In genomic region chr4:112704991-112705845, GRCh38 we compare ENCODE assay signal across 8 cellular contexts.
DNase-seq lines count a peak whose midpoint lies in the region; ATAC-seq and TF ChIP-seq lines count a peak whose summit lies in the region.

No MANE protein-coding gene starts in this region.

- no peak for TF ChIP-seq EP300 in sigmoid colon (IDR thresholded peaks at IDR 0.05)

- peaks cover 3% of the 10 kb centered on the region; the same call in 1 of the 3 replicates for H3K9me3 Mint-ChIP-seq in GM23338

- no peak for TF ChIP-seq POLR2A in sigmoid colon (IDR thresholded peaks at IDR 0.05)

- H3K27ac Mint-ChIP-seq in GM23338 = peak overlapping the region; percentile 97

- no peak overlapping the region for H2AFZ ChIP-seq in GM23338

- H3K36me3 Mint-ChIP-seq in GM23338 (ENCODE audit: low read depth) = peaks cover 16% of the 10 kb centered on the region

- H3K27ac ChIP-seq in GM23338 (ENCODE audit: low read depth) (peak overlapping the region; percentile 97), brain microvascular endothelial cell (no peak overlapping the region), iPS-18a (ENCODE audit: low read length) (peak overlapping the region; percentile 76), sigmoid colon (peak overlapping the region in 3 of 4 donors; percentile 31 to 72 (median 43))

- H4K20me1 ChIP-seq in GM23338 (replicated peaks; ENCODE audit: insufficient read depth) = no peaks in the 10 kb centered on the region

- H3K27me3 ChIP-seq in GM23338 (ENCODE audit: insufficient read depth) (no peaks in the 10 kb centered on the region), brain microvascular endothelial cell (replicated peaks) (peaks cover 25% of the 10 kb centered on the region), iPS-18a (ENCODE audit: control insufficient read depth, insufficient read depth, low read length) (no peaks in the 10 kb centered on the region), sigmoid colon (peaks cover 0 to 28% (median 12%) of the 10 kb centered on the region in 3 donors)

- 3% methylated on average over 43 of the region's 43 CpGs for WGBS in sigmoid colon, 2 donors

- H3K36me3 ChIP-seq in GM23338 (ENCODE audit: insufficient read depth) (no peaks in the 10 kb centered on the region), brain microvascular endothelial cell (replicated peaks) (no peaks in the 10 kb centered on the region), iPS-18a (ENCODE audit: control insufficient read depth, low read depth, low read length) (no peaks in the 10 kb centered on the region), sigmoid colon (no peaks in the 10 kb centered on the region)

- peak overlapping the region; percentile 90 for H3K4me2 ChIP-seq in GM23338

- peaks cover 11% of the 10 kb centered on the region for H3K27me3 Mint-ChIP-seq in GM23338 (ENCODE audit: insufficient read depth, low read depth, poor library complexity)

- peak overlapping the region; percentile 95 for H3K4me3 Mint-ChIP-seq in GM23338

- H3K4me1 ChIP-seq in GM23338 (ENCODE audit: insufficient read depth) (peaks cover 35% of the 10 kb centered on the region), iPS-18a (ENCODE audit: control insufficient read depth, low read depth, low read length) (peaks cover 13% of the 10 kb centered on the region), sigmoid colon (peaks cover 0 to 17% (median 12%) of the 10 kb centered on the region in 4 donors)

- H3K79me2 ChIP-seq in GM23338 (replicated peaks; ENCODE audit: insufficient read depth) = peaks cover 71% of the 10 kb centered on the region

- H3K9me3 ChIP-seq in iPS-18a (ENCODE audit: control insufficient read depth, low read depth, low read length) = no peaks in the 10 kb centered on the region
- no peaks in the 10 kb centered on the region for H3K9me3 ChIP-seq in sigmoid colon

- peaks cover 5% of the 10 kb centered on the region; the same call in 1 of the 2 replicates for H3K9me2 ChIP-seq in GM23338 (ENCODE audit: insufficient read depth)

- H3F3A ChIP-seq in GM23338 (replicated peaks; ENCODE audit: low read depth) = no peaks in the 10 kb centered on the region

- ATAC-seq in GM23338 (peak; percentile 35), HG03139 (IDR thresholded peaks at IDR 0.05; ENCODE audit: unreplicated experiment) (no peak), HG03565 (IDR thresholded peaks at IDR 0.05; ENCODE audit: unreplicated experiment) (no peak)

- H3K9ac ChIP-seq in iPS-18a (ENCODE audit: low read length) = peak overlapping the region; percentile 74

- H3K4me3 ChIP-seq in GM23338 (peak overlapping the region; percentile 67), brain microvascular endothelial cell (ENCODE audit: low read depth, low read length) (peak overlapping the region; percentile 35), iPS-18a (ENCODE audit: low read length) (peak overlapping the region; percentile 67), sigmoid colon (peak overlapping the region; percentile 36 to 70 (median 54))

- in situ Hi-C loops in brain microvascular endothelial cell (cut with HindIII; ENCODE audit: low pct_ligation_motif_present, low sequenced_read_pairs) = no loop called here

- TF ChIP-seq CTCF in GM23338 (conservative IDR thresholded peaks at IDR 0.05; ENCODE audit: low read depth in 2 of 2) (no peak; a peak in 1 of 4 replicates), brain microvascular endothelial cell (IDR thresholded peaks at IDR 0.05; ENCODE audit: low read depth, low read length, missing control alignments) (no peak), sigmoid colon (IDR thresholded peaks at IDR 0.05) (no peak)

- intact Hi-C loops in sigmoid colon (cut with DNase I) = no loop called here

- H3K4me1 Mint-ChIP-seq in GM23338 = peaks cover 30% of the 10 kb centered on the region

- peak; percentile 65 for DNase-seq in EL
- DNase-seq in GM23338 (ENCODE audit: low spot score) = peak; percentile 61
- DNase-seq in NCI-H526 treated with DMSO at 0.1 percent for 48 hours (lab: John Stamatoyannopoulos, UW) = peak; percentile 63
- peak; percentile 77 for DNase-seq in brain microvascular endothelial cell
- peak; percentile 78 for DNase-seq in sigmoid colon

TF ChIP-seq in GM23338, 12 proteins besides CTCF, POLR2A, EP300 and RAD21:
- TF ChIP-seq POLR2AphosphoS5 (IDR thresholded peaks at IDR 0.05; ENCODE audit: low read depth) (peak; percentile 67), REST (IDR thresholded peaks at IDR 0.05; ENCODE audit: unreplicated experiment) (peak; percentile 36), EZH2phosphoT487 (IDR thresholded peaks at IDR 0.05; ENCODE audit: unreplicated experiment) (no peak)
